In genomic region chr7:137871173-137871915, GRCh38 we compare ENCODE assay signal across 16 cellular contexts. TPM values are rescaled to one million over a fixed set of nuclear protein-coding genes. Genes with fewer than 3 reads are reported as not detected.
A peak's percentile ranks its signal among the peaks of the same experiment; 100 is the strongest.
DNase-seq lines count a peak whose midpoint lies in the region; FAIRE-seq and TF ChIP-seq lines count a peak whose summit lies in the region.
"Had no signal": no experiment of that assay in that cellular context is flagged by ENCODE, and none has a peak within 500 bp of the region (broad histone marks: within the 10 kb centered on the region; RNA-seq: fewer than 3 reads in every experiment).

No MANE protein-coding gene starts in this region.

- DNase-seq in AG20443 (ENCODE audit: low spot score) = peak; percentile 40
- no peak for DNase-seq in activated T-helper 2 cell treated with anti-CD3 and anti-CD28 coated beads, Interferon-gamma antibody, Interleukin-2, Interleukin-4, amounts not matched to agents 10 μg/mL and 5 μg/mL and 100 μg/mL, durations not matched to agents 14 hours and 24 hours and 36 hours (ENCODE audit: low spot score)
- peak; percentile 88 for DNase-seq in fibroblast of villous mesenchyme (ENCODE audit: low read depth)
- no peak for DNase-seq in osteocyte (ENCODE audit: extremely low spot score, unreplicated experiment)
- no peak for DNase-seq in kidney
- no peak for DNase-seq in SHP77 (lab: John Stamatoyannopoulos, UW)
- DNase-seq in NK-92 (lab: John Stamatoyannopoulos, UW; ENCODE audit: unreplicated experiment) = no peak
- DNase-seq in CD14-positive monocyte (ENCODE audit: low spot score) = no peak
- DNase-seq: activated CD4-positive, alpha-beta T cell treated with anti-CD3 and anti-CD28 coated beads, Interleukin-2, amount 50 U/mL, for 4 hours; activated T-cell treated with anti-CD3 and anti-CD28 coated beads, Interleukin-2, amount 50 U/mL, for 4 hours; amniotic stem cell; naive thymus-derived CD8-positive, alpha-beta T cell; NCI-H1436 treated with DMSO at 0.1 percent for 48 hours; stimulated activated CD4-positive, alpha-beta T cell treated with anti-CD3 and anti-CD28 coated beads, Interleukin-2, amount 100 ng/mL, for 24 hours had no signal

- TF ChIP-seq CTCF in fibroblast of villous mesenchyme (IDR thresholded peaks at IDR 0.05; ENCODE audit: insufficient read depth, low read depth, low read length) (no peak), osteocyte (IDR thresholded peaks at IDR 0.05) (no peak), kidney (IDR thresholded peaks at IDR 0.05; ENCODE audit: borderline replicate concordance, extremely low read depth, insufficient read depth) (no peak), CD14-positive monocyte (IDR thresholded peaks at IDR 0.05) (no peak)

- H3K36me3 ChIP-seq in kidney (ENCODE audit: control insufficient read depth in 1 of 2, insufficient read depth in 2 of 2, low read length in 2 of 2) = no peaks in the 10 kb centered on the region

- no peak for FAIRE-seq in kidney (lab: Jason Lieb, UNC)

- H3K9me3 ChIP-seq in kidney (ENCODE audit: control insufficient read depth in 1 of 2, low read length in 2 of 2) = no peaks in the 10 kb centered on the region

- intact Hi-C loops in activated T-helper 2 cell treated with anti-CD3 and anti-CD28 coated beads, Interferon-gamma antibody, Interleukin-2, Interleukin-4, amounts not matched to agents 10 μg/mL and 5 μg/mL and 100 μg/mL, durations not matched to agents 14 hours and 24 hours and 36 hours (cut with micrococcal nuclease) = no loop called here
- intact Hi-C loops in kidney (cut with DNase I) (no loop called here), CD14-positive monocyte (cut with micrococcal nuclease) (no loop called here)

- H3K4me1 Mint-ChIP-seq in activated T-helper 2 cell treated with anti-CD3 and anti-CD28 coated beads, Interferon-gamma antibody, Interleukin-2, Interleukin-4, amounts not matched to agents 10 μg/mL and 5 μg/mL and 100 μg/mL, durations not matched to agents 14 hours and 24 hours and 36 hours (ENCODE audit: low read depth) = peaks cover 21% of the 10 kb centered on the region
- H3K4me1 Mint-ChIP-seq in osteocyte (ENCODE audit: unreplicated experiment) (peaks cover 33% of the 10 kb centered on the region), CD14-positive monocyte (no peaks in the 10 kb centered on the region)
- H3K4me1 Mint-ChIP-seq: naive thymus-derived CD8-positive, alpha-beta T cell had no signal

- no peak overlapping the region for H3K9ac ChIP-seq in kidney (ENCODE audit: low read length in 2 of 2)
- H3K9ac ChIP-seq: KMS-11 had no signal

- peak overlapping the region; percentile 12 for H3K27ac Mint-ChIP-seq in activated T-helper 2 cell treated with anti-CD3 and anti-CD28 coated beads, Interferon-gamma antibody, Interleukin-2, Interleukin-4, amounts not matched to agents 10 μg/mL and 5 μg/mL and 100 μg/mL, durations not matched to agents 14 hours and 24 hours and 36 hours
- H3K27ac Mint-ChIP-seq in osteocyte (ENCODE audit: unreplicated experiment) (peak overlapping the region; percentile 7), CD14-positive monocyte (peak overlapping the region in 1 of 7 donors; percentile 51)
- H3K27ac Mint-ChIP-seq: naive thymus-derived CD8-positive, alpha-beta T cell had no signal

- H3K27ac ChIP-seq in kidney (ENCODE audit: low read depth in 2 of 2, low read length in 2 of 2) = no peak overlapping the region
- H3K27ac ChIP-seq: epithelial cell of prostate, KMS-11 had no signal

- peaks cover 54% of the 10 kb centered on the region for H3K36me3 Mint-ChIP-seq in activated T-helper 2 cell treated with anti-CD3 and anti-CD28 coated beads, Interferon-gamma antibody, Interleukin-2, Interleukin-4, amounts not matched to agents 10 μg/mL and 5 μg/mL and 100 μg/mL, durations not matched to agents 14 hours and 24 hours and 36 hours (ENCODE audit: low read depth)
- H3K36me3 Mint-ChIP-seq in osteocyte (ENCODE audit: unreplicated experiment) = peaks cover 53% of the 10 kb centered on the region
- peaks cover 57 to 74% of the 10 kb centered on the region in 2 donors for H3K36me3 Mint-ChIP-seq in CD14-positive monocyte

- no peak overlapping the region for H3K4me3 Mint-ChIP-seq in activated T-helper 2 cell treated with anti-CD3 and anti-CD28 coated beads, Interferon-gamma antibody, Interleukin-2, Interleukin-4, amounts not matched to agents 10 μg/mL and 5 μg/mL and 100 μg/mL, durations not matched to agents 14 hours and 24 hours and 36 hours (ENCODE audit: low read depth)
- H3K4me3 Mint-ChIP-seq in osteocyte (ENCODE audit: unreplicated experiment) (no peak overlapping the region), CD14-positive monocyte (no peak overlapping the region)
- H3K4me3 Mint-ChIP-seq: activated T-cell treated with anti-CD3 and anti-CD28 coated beads, Interleukin-2, amount 50 U/mL, for 4 hours; naive thymus-derived CD8-positive, alpha-beta T cell had no signal

- H3K27me3 Mint-ChIP-seq in activated T-helper 2 cell treated with anti-CD3 and anti-CD28 coated beads, Interferon-gamma antibody, Interleukin-2, Interleukin-4, amounts not matched to agents 10 μg/mL and 5 μg/mL and 100 μg/mL, durations not matched to agents 14 hours and 24 hours and 36 hours (ENCODE audit: low read depth) = no peaks in the 10 kb centered on the region
- H3K27me3 Mint-ChIP-seq in osteocyte (ENCODE audit: unreplicated experiment) (no peaks in the 10 kb centered on the region), CD14-positive monocyte (ENCODE audit: low read depth in 3 of 3) (no peaks in the 10 kb centered on the region)
- H3K27me3 Mint-ChIP-seq: naive thymus-derived CD8-positive, alpha-beta T cell had no signal

- H3K4me3 ChIP-seq in fibroblast of villous mesenchyme (ENCODE audit: low read depth, low read length) (no peak overlapping the region), kidney (ENCODE audit: low read length in 2 of 2) (no peak overlapping the region)

- H3K4me1 ChIP-seq in kidney (ENCODE audit: control insufficient read depth in 1 of 2, insufficient read depth in 1 of 2, low read depth in 1 of 2, low read length in 2 of 2) = no peaks in the 10 kb centered on the region

- peaks cover 9% of the 10 kb centered on the region for H3K9me3 Mint-ChIP-seq in activated T-helper 2 cell treated with anti-CD3 and anti-CD28 coated beads, Interferon-gamma antibody, Interleukin-2, Interleukin-4, amounts not matched to agents 10 μg/mL and 5 μg/mL and 100 μg/mL, durations not matched to agents 14 hours and 24 hours and 36 hours
- H3K9me3 Mint-ChIP-seq in osteocyte (ENCODE audit: unreplicated experiment) (peaks cover 8% of the 10 kb centered on the region), CD14-positive monocyte (peaks cover 0 to 3% (median 1%) of the 10 kb centered on the region in 7 donors)

RNA-seq across cellular contexts. Expression of gene DGKI, which starts 24.6 kb away (rescaled TPM):
- 2.8 and 3.9 TPM in 2 replicates for total RNA-seq in activated T-helper 2 cell treated with anti-CD3 and anti-CD28 coated beads, Interferon-gamma antibody, Interleukin-2, Interleukin-4, amounts not matched to agents 10 μg/mL and 5 μg/mL and 100 μg/mL, durations not matched to agents 14 hours and 24 hours and 36 hours
- 3.5 and 11.3 TPM in 2 replicates for total RNA-seq in fibroblast of villous mesenchyme
- 3.0 and 3.1 TPM in 2 replicates for total RNA-seq in osteocyte
- total RNA-seq in kidney = 1.3 TPM
- polyA plus RNA-seq in kidney (ENCODE audit: insufficient read depth, low read depth, low replicate concordance) = 2.5 TPM
- polyA plus RNA-seq in CD14-positive monocyte = not detected
- total RNA-seq: naive thymus-derived CD8-positive, alpha-beta T cell had no signal

Comparison
In these comparisons a context has a peak if more than half of its experiments do, and no peak if none do; other contexts are left out.
1. DNase-seq: peak in AG20443 (single experiment) and fibroblast of villous mesenchyme (single experiment); none in activated T-helper 2 cell treated with anti-CD3 and anti-CD28 coated beads, Interferon-gamma antibody, Interleukin-2, Interleukin-4, amounts not matched to agents 10 μg/mL and 5 μg/mL and 100 μg/mL, durations not matched to agents 14 hours and 24 hours and 36 hours (single experiment), osteocyte (single experiment), kidney (single experiment), SHP77 (0 of 2), NK-92 (single experiment) and CD14-positive monocyte (single experiment).